ENCODE assay signal across 29 cellular contexts in the genomic region with DNA sequence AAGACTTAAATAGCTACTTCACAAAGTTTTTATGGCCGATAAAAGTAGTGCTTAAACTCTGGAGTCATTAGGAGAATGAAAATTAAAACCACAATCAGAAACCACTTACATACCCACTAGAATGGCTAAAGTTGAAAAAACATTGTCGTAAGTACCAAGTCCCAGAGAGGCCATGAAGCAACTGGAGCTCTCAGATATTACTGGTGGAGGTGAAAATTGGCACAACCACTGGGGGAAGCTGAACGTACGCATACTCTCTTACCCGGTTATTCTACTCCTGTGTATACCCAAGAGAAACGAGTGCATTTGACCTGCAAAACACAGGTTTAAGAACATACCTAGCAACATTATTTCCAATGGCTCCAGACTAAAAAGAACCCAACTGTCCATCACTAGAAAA.
"Had no signal": no experiment of that assay in that cellular context is flagged by ENCODE, and none has a peak within 500 bp of the region (broad histone marks: within the 10 kb centered on the region; RNA-seq: fewer than 3 reads in every experiment).

No MANE protein-coding gene starts in this region.

- H3K79me2 ChIP-seq: parathyroid adenoma had no signal

- H3K4me3 ChIP-seq: heart right ventricle, lower lobe of right lung, skin epidermis, stomach, testis, tibial artery, vagina had no signal

- H3K27ac Mint-ChIP-seq: naive thymus-derived CD8-positive, alpha-beta T cell; nephron; progenitor cell of endocrine pancreas; stimulated activated naive B cell treated with anti-CD40 and anti-IgM and Interleukin-4, amounts not matched to agents 10 μg/mL and 1 μg/mL and 100 μg/mL, for 72 hours; type B pancreatic cell had no signal

- ATAC-seq: heart right ventricle; left cardiac atrium; left lobe of liver; lower lobe of right lung; naive thymus-derived CD8-positive, alpha-beta T cell; right cardiac atrium; sciatic nerve; stimulated activated naive B cell treated with anti-CD40 and anti-IgM and Interleukin-4, amounts not matched to agents 10 μg/mL and 1 μg/mL and 100 μg/mL, for 72 hours; stimulated activated naive CD8-positive, alpha-beta T cell treated with anti-CD3 and anti-CD28 coated beads, Interleukin-15, Interleukin-2, amounts not matched to agents 100 U/mL and 50 U/mL, for 24 hours had no signal

- H3K9ac ChIP-seq: parathyroid adenoma had no signal

- H3K9me3 Mint-ChIP-seq: naive thymus-derived CD8-positive, alpha-beta T cell; nephron; neural crest cell; stimulated activated naive B cell treated with anti-CD40 and anti-IgM and Interleukin-4, amounts not matched to agents 10 μg/mL and 1 μg/mL and 100 μg/mL, for 72 hours; type B pancreatic cell had no signal

- H3K36me3 ChIP-seq: heart right ventricle, lower lobe of right lung, stomach, tibial artery, vagina had no signal

- DNase-seq: heart right ventricle; hippocampal formation; kidney glomerular epithelial cell; left cardiac atrium; lower lobe of right lung; mammary epithelial cell; mesenchymal stem cell; naive thymus-derived CD8-positive, alpha-beta T cell; occipital lobe; right cardiac atrium; stimulated activated CD4-positive, alpha-beta T cell treated with anti-CD3 and anti-CD28 coated beads, Interleukin-12 subunit alpha, Interleukin-12 subunit beta, amount 100 ng/mL, for 4 hours; stimulated activated CD4-positive, alpha-beta T cell treated with anti-CD3 and anti-CD28 coated beads, Interleukin-15, amount 100 ng/mL, for 24 hours; stimulated activated CD4-positive, alpha-beta T cell treated with anti-CD3 and anti-CD28 coated beads, Interleukin-2, amount 100 ng/mL, for 24 hours; stimulated activated CD4-positive, alpha-beta T cell treated with anti-CD3 and anti-CD28 coated beads, Interleukin-4, amount 100 ng/mL, for 1 hour; stimulated activated naive B cell treated with anti-CD40 and anti-IgM and Interleukin-4, amounts not matched to agents 10 μg/mL and 1 μg/mL and 100 μg/mL, for 72 hours; stimulated activated naive CD8-positive, alpha-beta T cell treated with anti-CD3 and anti-CD28 coated beads, Interleukin-15, Interleukin-2, amounts not matched to agents 100 U/mL and 50 U/mL, for 24 hours; stomach; testis; tibial artery had no signal

- H3K4me3 Mint-ChIP-seq: naive thymus-derived CD8-positive, alpha-beta T cell; nephron; neural crest cell; stimulated activated naive B cell treated with anti-CD40 and anti-IgM and Interleukin-4, amounts not matched to agents 10 μg/mL and 1 μg/mL and 100 μg/mL, for 72 hours; type B pancreatic cell had no signal

- H3K36me3 Mint-ChIP-seq: naive thymus-derived CD8-positive, alpha-beta T cell; stimulated activated naive B cell treated with anti-CD40 and anti-IgM and Interleukin-4, amounts not matched to agents 10 μg/mL and 1 μg/mL and 100 μg/mL, for 72 hours; type B pancreatic cell had no signal

- FAIRE-seq: keratinocyte had no signal

- H2AFZ ChIP-seq: parathyroid adenoma had no signal

- H3K4me1 Mint-ChIP-seq: naive thymus-derived CD8-positive, alpha-beta T cell; nephron; neural crest cell; stimulated activated naive B cell treated with anti-CD40 and anti-IgM and Interleukin-4, amounts not matched to agents 10 μg/mL and 1 μg/mL and 100 μg/mL, for 72 hours had no signal

- H3K27me3 Mint-ChIP-seq: naive thymus-derived CD8-positive, alpha-beta T cell; stimulated activated naive B cell treated with anti-CD40 and anti-IgM and Interleukin-4, amounts not matched to agents 10 μg/mL and 1 μg/mL and 100 μg/mL, for 72 hours; type B pancreatic cell had no signal

- H3K4me1 ChIP-seq: heart right ventricle, parathyroid adenoma, testis, tibial artery, vagina had no signal

- H3K27ac ChIP-seq: heart right ventricle, lower lobe of right lung, parathyroid adenoma, skin epidermis, stomach, testis, tibial artery, vagina had no signal

- H3K27me3 ChIP-seq: heart right ventricle, stomach, testis, tibial artery, vagina had no signal

- H3K9me3 ChIP-seq: heart right ventricle, lower lobe of right lung, stomach, testis, tibial artery, vagina had no signal
